In the genomic region with DNA sequence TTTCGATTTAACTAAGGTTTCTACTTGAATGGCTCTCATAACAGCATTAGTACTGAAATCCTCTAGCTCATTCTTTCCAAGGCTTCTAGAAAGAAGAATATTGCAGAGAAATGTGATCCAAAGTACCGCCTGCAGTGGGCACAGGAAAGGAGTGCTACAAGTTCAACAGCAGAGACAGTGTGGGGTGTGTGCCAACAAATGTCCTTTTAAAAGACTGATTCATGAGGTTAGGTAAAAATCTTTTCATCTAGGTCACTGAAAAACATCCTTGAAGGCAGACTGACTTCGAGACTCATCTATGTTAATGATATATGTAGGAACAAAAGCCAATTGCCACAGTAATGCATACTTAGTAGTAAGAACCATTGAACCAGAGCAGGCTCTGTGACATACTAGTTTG, we compare ENCODE assay signal across 31 cellular contexts.
DNase-seq lines count a peak whose midpoint lies in the region; ATAC-seq and TF ChIP-seq lines count a peak whose summit lies in the region.
"Had no signal": no experiment of that assay in that cellular context is flagged by ENCODE, and none has a peak within 500 bp of the region (broad histone marks: within the 10 kb centered on the region; RNA-seq: fewer than 3 reads in every experiment).

No MANE protein-coding gene starts in this region.

- TF ChIP-seq CTCF in PC-3 (conservative IDR thresholded peaks at IDR 0.05; ENCODE audit: low read depth, low read length) (no peak), astrocyte of the spinal cord (IDR thresholded peaks at IDR 0.05; ENCODE audit: low read depth, low read length) (no peak), mesothelial cell of epicardium (IDR thresholded peaks at IDR 0.05; ENCODE audit: unreplicated experiment) (no peak)

- no peaks in the 10 kb centered on the region for H3K27me3 ChIP-seq in PC-3 (ENCODE audit: low read length)
- H3K27me3 ChIP-seq: BLaER1, neural progenitor cell, pancreas, right atrium auricular region, transverse colon had no signal

- no peaks in the 10 kb centered on the region for H3K9me3 ChIP-seq in PC-3 (ENCODE audit: low read length)
- H3K9me3 ChIP-seq: BLaER1, HAP-1, pancreas, right atrium auricular region, transverse colon had no signal

- H3K4me3 ChIP-seq in PC-3 (ENCODE audit: low read length) (no peak overlapping the region), astrocyte of the spinal cord (ENCODE audit: low read depth, low read length) (no peak overlapping the region)
- H3K4me3 ChIP-seq: BLaER1, HAP-1, neural progenitor cell, pancreas, right atrium auricular region, transverse colon had no signal

- CTCF ChIA-PET in PC-3 (lab: Charles Lee): no interaction called here

- peaks cover 15% of the 10 kb centered on the region for H3K9me3 Mint-ChIP-seq in mesothelial cell of epicardium
- H3K9me3 Mint-ChIP-seq: activated T-cell treated with anti-CD3 and anti-CD28 coated beads, Interleukin-2, amount 50 U/mL, for 4 hours; immature natural killer cell had no signal

- H3K4me1 ChIP-seq in PC-3 (ENCODE audit: insufficient read depth, low read length): no peaks in the 10 kb centered on the region
- H3K4me1 ChIP-seq: HAP-1, neural progenitor cell, pancreas had no signal

- intact Hi-C loops in PC-3 (cut with micrococcal nuclease): no loop called here

- DNase-seq in PC-3 (peak; percentile 2), astrocyte of the spinal cord (ENCODE audit: low read depth, low spot score) (peak; percentile 19), mesothelial cell of epicardium (ENCODE audit: low spot score in 2 of 2, unreplicated experiment in 2 of 2) (no peak), NCI-H1105 treated with DMSO at 0.1 percent for 48 hours (lab: John Stamatoyannopoulos, UW) (no peak), HuH-7 (ENCODE audit: low spot score) (no peak)
- no peak for DNase-seq in activated naive CD4-positive, alpha-beta T cell treated with Interleukin-2 at 50 U/mL for 16 hours
- DNase-seq: activated CD4-positive, alpha-beta T cell treated with anti-CD3 and anti-CD28 coated beads, Interleukin-2, amount 50 U/mL, for 4 hours; activated CD4-positive, CD25-positive, alpha-beta regulatory T cell; activated CD8-positive, alpha-beta memory T cell treated with anti-CD3 and anti-CD28 coated beads, Interleukin-2, amount 10 ng/mL, durations not matched to agents 7 days and 5 days; activated gamma-delta T cell; activated T-cell treated with anti-CD3 and anti-CD28 coated beads, Interleukin-2, amount 50 U/mL, for 4 hours; DMS 273 treated with DMSO at 0.1 percent for 48 hours; EL; immature natural killer cell; NCI-H1048; NCI-H187; NCI-H526; NK-92 treated with Interleukin-12 subunit alpha and Interleukin-12 subunit beta, amount 100 ng/mL, for 24 hours; pancreas; stimulated activated CD4-positive, alpha-beta T cell treated with anti-CD3 and anti-CD28 coated beads, Interleukin-2, amount 100 ng/mL, for 24 hours; stimulated activated CD8-positive, alpha-beta memory T cell treated with anti-CD3 and anti-CD28 coated beads, Interleukin-4, amount 100 ng/mL, for 48 hours; stimulated activated naive CD8-positive, alpha-beta T cell treated with anti-CD3 and anti-CD28 coated beads, Interleukin-15, amount 100 ng/mL, for 72 hours; T-helper 17 cell; transverse colon had no signal

- no peaks in the 10 kb centered on the region for H3K9me2 ChIP-seq in PC-3 (replicated peaks; ENCODE audit: low read length)

- no peak; the same call in 1 of the 2 replicates for ATAC-seq in PC-3
- ATAC-seq in HG02588 (IDR thresholded peaks at IDR 0.05; ENCODE audit: unreplicated experiment): no peak
- ATAC-seq: activated CD8-positive, alpha-beta memory T cell treated with anti-CD3 and anti-CD28 coated beads, Interleukin-2, amount 10 ng/mL, durations not matched to agents 7 days and 5 days; activated T-cell treated with anti-CD3 and anti-CD28 coated beads, Interleukin-2, amount 50 U/mL, for 4 hours; HepG2; pancreas; stimulated activated naive CD8-positive, alpha-beta T cell treated with anti-CD3 and anti-CD28 coated beads, Interleukin-15, amount 100 ng/mL, for 72 hours; T-helper 17 cell had no signal

- H3K4me3 Mint-ChIP-seq in mesothelial cell of epicardium: no peak overlapping the region
- H3K4me3 Mint-ChIP-seq: activated CD8-positive, alpha-beta memory T cell treated with anti-CD3 and anti-CD28 coated beads, Interleukin-2, amount 10 ng/mL, durations not matched to agents 7 days and 5 days; activated T-cell treated with anti-CD3 and anti-CD28 coated beads, Interleukin-2, amount 50 U/mL, for 4 hours; immature natural killer cell; memory B cell; neural progenitor cell; stimulated activated naive CD8-positive, alpha-beta T cell treated with anti-CD3 and anti-CD28 coated beads, Interleukin-15, amount 100 ng/mL, for 72 hours; T-helper 17 cell had no signal

- no peaks in the 10 kb centered on the region for H4K20me1 ChIP-seq in PC-3 (ENCODE audit: low read length)
- H4K20me1 ChIP-seq: BLaER1 had no signal

- in situ Hi-C loops in astrocyte of the spinal cord (cut with HindIII; ENCODE audit: low sequenced_read_pairs): no loop called here

- BruUV-seq in PC-3 (replicated peaks; lab: Mats Ljungman, UMichigan): no TSS peak

- no peaks in the 10 kb centered on the region for H3K27me3 Mint-ChIP-seq in mesothelial cell of epicardium (ENCODE audit: low read depth)
- H3K27me3 Mint-ChIP-seq: stimulated activated naive CD8-positive, alpha-beta T cell treated with anti-CD3 and anti-CD28 coated beads, Interleukin-15, amount 100 ng/mL, for 72 hours had no signal

- no peaks in the 10 kb centered on the region for H3F3A ChIP-seq in PC-3 (ENCODE audit: low read length, unreplicated experiment)

- H2AFZ ChIP-seq in PC-3 (ENCODE audit: low read length): no peak overlapping the region
- H2AFZ ChIP-seq: neural progenitor cell had no signal

- no peak overlapping the region for H3K27ac ChIP-seq in PC-3 (ENCODE audit: low read length)
- H3K27ac ChIP-seq: BLaER1, neural progenitor cell, pancreas, right atrium auricular region, transverse colon had no signal

- H3K79me2 ChIP-seq in PC-3 (ENCODE audit: low read length): no peaks in the 10 kb centered on the region

- peaks cover 9% of the 10 kb centered on the region for H3K4me1 Mint-ChIP-seq in mesothelial cell of epicardium
- H3K4me1 Mint-ChIP-seq: activated CD8-positive, alpha-beta memory T cell treated with anti-CD3 and anti-CD28 coated beads, Interleukin-2, amount 10 ng/mL, durations not matched to agents 7 days and 5 days; immature natural killer cell; memory B cell; stimulated activated naive CD8-positive, alpha-beta T cell treated with anti-CD3 and anti-CD28 coated beads, Interleukin-15, amount 100 ng/mL, for 72 hours; T-helper 17 cell had no signal

- POLR2A ChIA-PET in PC-3 (lab: Charles Lee; ENCODE audit: unreplicated experiment): no interaction called here

- H3K27ac Mint-ChIP-seq in mesothelial cell of epicardium: peak overlapping the region; percentile 1
- H3K27ac Mint-ChIP-seq: activated CD8-positive, alpha-beta memory T cell treated with anti-CD3 and anti-CD28 coated beads, Interleukin-2, amount 10 ng/mL, durations not matched to agents 7 days and 5 days; immature natural killer cell; memory B cell; neural progenitor cell; stimulated activated naive CD8-positive, alpha-beta T cell treated with anti-CD3 and anti-CD28 coated beads, Interleukin-15, amount 100 ng/mL, for 72 hours; T-helper 17 cell had no signal

- H3K4me2 ChIP-seq in PC-3 (ENCODE audit: low read length): no peak overlapping the region
- H3K4me2 ChIP-seq: BLaER1, neural progenitor cell had no signal

- H3K36me3 Mint-ChIP-seq in mesothelial cell of epicardium: peaks cover 14% of the 10 kb centered on the region
- H3K36me3 Mint-ChIP-seq: activated CD8-positive, alpha-beta memory T cell treated with anti-CD3 and anti-CD28 coated beads, Interleukin-2, amount 10 ng/mL, durations not matched to agents 7 days and 5 days; immature natural killer cell; memory B cell had no signal

- no peak overlapping the region for H3K9ac ChIP-seq in PC-3 (ENCODE audit: low read length)
- H3K9ac ChIP-seq: BLaER1, neural progenitor cell had no signal

- no peaks in the 10 kb centered on the region for H3K36me3 ChIP-seq in PC-3 (ENCODE audit: low read depth, low read length)
- H3K36me3 ChIP-seq: BLaER1, HAP-1, neural progenitor cell, pancreas, right atrium auricular region, transverse colon had no signal

Comparison
In these comparisons a context has a peak if more than half of its experiments do, and no peak if none do; other contexts are left out.
1. DNase-seq: peak in PC-3 (single experiment) and astrocyte of the spinal cord (single experiment); none in mesothelial cell of epicardium (0 of 2), NCI-H1105 treated with DMSO at 0.1 percent for 48 hours (single experiment), HuH-7 (single experiment) and activated naive CD4-positive, alpha-beta T cell treated with Interleukin-2 at 50 U/mL for 16 hours (single experiment).